In the genomic region with DNA sequence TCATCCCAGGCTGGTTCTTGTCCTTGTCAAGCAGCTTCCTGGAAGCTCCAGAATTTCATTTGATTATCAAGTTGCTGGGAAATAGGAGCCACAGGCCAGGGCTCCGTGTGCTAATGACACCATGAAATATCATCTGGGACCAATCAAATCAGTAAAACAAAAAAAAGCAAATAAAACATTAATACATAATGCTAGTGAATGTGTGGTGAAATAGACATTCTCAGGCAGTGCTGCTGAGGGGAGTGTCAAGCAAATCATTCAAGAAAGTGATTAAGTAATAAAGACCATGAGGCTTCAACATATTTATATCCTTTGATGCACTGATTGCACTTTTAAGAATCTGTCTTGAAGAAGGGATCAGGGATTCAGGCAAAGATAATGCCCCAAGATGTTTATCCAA, we compare ENCODE assay signal across 1 cellular context.
TF ChIP-seq lines count a peak whose summit lies in the region.

No MANE protein-coding gene starts in this region.

TF ChIP-seq in K562, 482 proteins besides CTCF, POLR2A, EP300 and RAD21 (continued from another document and continues in another):
- TF ChIP-seq, protein P1, sequence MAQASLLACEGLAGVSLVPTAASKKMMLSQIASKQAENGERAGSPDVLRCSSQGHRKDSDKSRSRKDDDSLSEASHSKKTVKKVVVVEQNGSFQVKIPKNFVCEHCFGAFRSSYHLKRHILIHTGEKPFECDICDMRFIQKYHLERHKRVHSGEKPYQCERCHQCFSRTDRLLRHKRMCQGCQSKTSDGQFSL (CRISPR knock-in tag; IDR thresholded peaks at IDR 0.05), result no peak
- TF ChIP-seq, protein P1 (tag; IDR thresholded peaks at IDR 0.05), result no peak
- TF ChIP-seq SMARCE1 (IDR thresholded peaks at IDR 0.05) (no peak), PTTG1 (tag; IDR thresholded peaks at IDR 0.05; ENCODE audit: low read depth) (no peak), FOXJ2 (tag; IDR thresholded peaks at IDR 0.05) (no peak), KDM1A (IDR thresholded peaks at IDR 0.05) (peak; percentile 49 to 58; a peak in 3 of 4 replicates), SMARCA5 (IDR thresholded peaks at IDR 0.05) (peak; percentile 98), DACH1 (IDR thresholded peaks at IDR 0.05; ENCODE audit: partially characterized antibody) (peak; percentile 36), HDAC1 (IDR thresholded peaks at IDR 0.05) (peak in 1 of 2 experiments; percentile 86; a peak in 2 of 4 replicates), TAF15 (IDR thresholded peaks at IDR 0.05; ENCODE audit: low read depth, low read length) (no peak), JUNB (CRISPR knock-in tag; conservative IDR thresholded peaks at IDR 0.05) (no peak), ARNT (IDR thresholded peaks at IDR 0.05) (peak in 1 of 2 experiments; percentile 75; a peak in 1 of 4 replicates), FOXK2 (conservative IDR thresholded peaks at IDR 0.05 in 1 of 2, IDR thresholded peaks at IDR 0.05 in 1 of 2; ENCODE audit: low read depth in 2 of 2) (no peak), ZNF175 (CRISPR knock-in tag; IDR thresholded peaks at IDR 0.05; ENCODE audit: low read depth) (no peak), RCOR1 (IDR thresholded peaks at IDR 0.05; ENCODE audit: borderline replicate concordance in 1 of 2, low read depth in 2 of 2, low read length in 2 of 2) (peak in 1 of 2 experiments; percentile 69; a peak in 1 of 4 replicates), EGR1 (conservative IDR thresholded peaks at IDR 0.05) (no peak), CEBPG (CRISPR knock-in tag; IDR thresholded peaks at IDR 0.05) (no peak), CEBPG (tag; conservative IDR thresholded peaks at IDR 0.05 in 1 of 2, IDR thresholded peaks at IDR 0.05 in 1 of 2) (no peak), ZNF668 (CRISPR knock-in tag; IDR thresholded peaks at IDR 0.05) (peak; percentile 31; the same call in 1 of the 2 replicates), U2AF1 (optimal IDR thresholded peaks at IDR 0.05; ENCODE audit: low read depth, low read length) (no peak), PHB2 (IDR thresholded peaks at IDR 0.05; ENCODE audit: low read depth) (no peak), STAG1 (CRISPR knock-in tag; IDR thresholded peaks at IDR 0.05; ENCODE audit: borderline replicate concordance) (no peak), BCOR (IDR thresholded peaks at IDR 0.05) (peak; percentile 87), ZNF583 (CRISPR knock-in tag; IDR thresholded peaks at IDR 0.05) (no peak), SMAD4 (CRISPR knock-in tag; conservative IDR thresholded peaks at IDR 0.05) (no peak), SRSF7 (optimal IDR thresholded peaks at IDR 0.05; ENCODE audit: low read depth, low read length) (no peak), NR2C1 (IDR thresholded peaks at IDR 0.05) (no peak), NR2C1 (tag; IDR thresholded peaks at IDR 0.05) (no peak), RBM39 (optimal IDR thresholded peaks at IDR 0.05; ENCODE audit: low read depth, low read length) (peak; percentile 39), ZNF766 (CRISPR knock-in tag; conservative IDR thresholded peaks at IDR 0.05) (no peak), IFI16 (CRISPR knock-in tag; IDR thresholded peaks at IDR 0.05) (no peak), ZNF316 (IDR thresholded peaks at IDR 0.05) (no peak)
- TF ChIP-seq, protein P2, sequence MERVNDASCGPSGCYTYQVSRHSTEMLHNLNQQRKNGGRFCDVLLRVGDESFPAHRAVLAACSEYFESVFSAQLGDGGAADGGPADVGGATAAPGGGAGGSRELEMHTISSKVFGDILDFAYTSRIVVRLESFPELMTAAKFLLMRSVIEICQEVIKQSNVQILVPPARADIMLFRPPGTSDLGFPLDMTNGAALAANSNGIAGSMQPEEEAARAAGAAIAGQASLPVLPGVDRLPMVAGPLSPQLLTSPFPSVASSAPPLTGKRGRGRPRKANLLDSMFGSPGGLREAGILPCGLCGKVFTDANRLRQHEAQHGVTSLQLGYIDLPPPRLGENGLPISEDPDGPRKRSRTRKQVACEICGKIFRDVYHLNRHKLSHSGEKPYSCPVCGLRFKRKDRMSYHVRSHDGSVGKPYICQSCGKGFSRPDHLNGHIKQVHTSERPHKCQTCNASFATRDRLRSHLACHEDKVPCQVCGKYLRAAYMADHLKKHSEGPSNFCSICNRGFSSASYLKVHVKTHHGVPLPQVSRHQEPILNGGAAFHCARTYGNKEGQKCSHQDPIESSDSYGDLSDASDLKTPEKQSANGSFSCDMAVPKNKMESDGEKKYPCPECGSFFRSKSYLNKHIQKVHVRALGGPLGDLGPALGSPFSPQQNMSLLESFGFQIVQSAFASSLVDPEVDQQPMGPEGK (CRISPR knock-in tag; IDR thresholded peaks at IDR 0.05; ENCODE audit: borderline replicate concordance), result no peak
- TF ChIP-seq, protein P3, sequence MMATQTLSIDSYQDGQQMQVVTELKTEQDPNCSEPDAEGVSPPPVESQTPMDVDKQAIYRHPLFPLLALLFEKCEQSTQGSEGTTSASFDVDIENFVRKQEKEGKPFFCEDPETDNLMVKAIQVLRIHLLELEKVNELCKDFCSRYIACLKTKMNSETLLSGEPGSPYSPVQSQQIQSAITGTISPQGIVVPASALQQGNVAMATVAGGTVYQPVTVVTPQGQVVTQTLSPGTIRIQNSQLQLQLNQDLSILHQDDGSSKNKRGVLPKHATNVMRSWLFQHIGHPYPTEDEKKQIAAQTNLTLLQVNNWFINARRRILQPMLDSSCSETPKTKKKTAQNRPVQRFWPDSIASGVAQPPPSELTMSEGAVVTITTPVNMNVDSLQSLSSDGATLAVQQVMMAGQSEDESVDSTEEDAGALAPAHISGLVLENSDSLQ (IDR thresholded peaks at IDR 0.05), result no peak
- TF ChIP-seq, protein P4, sequence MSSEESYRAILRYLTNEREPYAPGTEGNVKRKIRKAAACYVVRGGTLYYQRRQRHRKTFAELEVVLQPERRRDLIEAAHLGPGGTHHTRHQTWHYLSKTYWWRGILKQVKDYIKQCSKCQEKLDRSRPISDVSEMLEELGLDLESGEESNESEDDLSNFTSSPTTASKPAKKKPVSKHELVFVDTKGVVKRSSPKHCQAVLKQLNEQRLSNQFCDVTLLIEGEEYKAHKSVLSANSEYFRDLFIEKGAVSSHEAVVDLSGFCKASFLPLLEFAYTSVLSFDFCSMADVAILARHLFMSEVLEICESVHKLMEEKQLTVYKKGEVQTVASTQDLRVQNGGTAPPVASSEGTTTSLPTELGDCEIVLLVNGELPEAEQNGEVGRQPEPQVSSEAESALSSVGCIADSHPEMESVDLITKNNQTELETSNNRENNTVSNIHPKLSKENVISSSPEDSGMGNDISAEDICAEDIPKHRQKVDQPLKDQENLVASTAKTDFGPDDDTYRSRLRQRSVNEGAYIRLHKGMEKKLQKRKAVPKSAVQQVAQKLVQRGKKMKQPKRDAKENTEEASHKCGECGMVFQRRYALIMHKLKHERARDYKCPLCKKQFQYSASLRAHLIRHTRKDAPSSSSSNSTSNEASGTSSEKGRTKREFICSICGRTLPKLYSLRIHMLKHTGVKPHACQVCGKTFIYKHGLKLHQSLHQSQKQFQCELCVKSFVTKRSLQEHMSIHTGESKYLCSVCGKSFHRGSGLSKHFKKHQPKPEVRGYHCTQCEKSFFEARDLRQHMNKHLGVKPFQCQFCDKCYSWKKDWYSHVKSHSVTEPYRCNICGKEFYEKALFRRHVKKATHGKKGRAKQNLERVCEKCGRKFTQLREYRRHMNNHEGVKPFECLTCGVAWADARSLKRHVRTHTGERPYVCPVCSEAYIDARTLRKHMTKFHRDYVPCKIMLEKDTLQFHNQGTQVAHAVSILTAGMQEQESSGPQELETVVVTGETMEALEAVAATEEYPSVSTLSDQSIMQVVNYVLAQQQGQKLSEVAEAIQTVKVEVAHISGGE (CRISPR knock-in tag; IDR thresholded peaks at IDR 0.05), result no peak
- TF ChIP-seq, protein P5, sequence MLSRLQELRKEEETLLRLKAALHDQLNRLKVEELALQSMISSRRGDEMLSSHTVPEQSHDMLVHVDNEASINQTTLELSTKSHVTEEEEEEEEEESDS (CRISPR knock-in tag; IDR thresholded peaks at IDR 0.05), result no peak
- TF ChIP-seq, protein P6, sequence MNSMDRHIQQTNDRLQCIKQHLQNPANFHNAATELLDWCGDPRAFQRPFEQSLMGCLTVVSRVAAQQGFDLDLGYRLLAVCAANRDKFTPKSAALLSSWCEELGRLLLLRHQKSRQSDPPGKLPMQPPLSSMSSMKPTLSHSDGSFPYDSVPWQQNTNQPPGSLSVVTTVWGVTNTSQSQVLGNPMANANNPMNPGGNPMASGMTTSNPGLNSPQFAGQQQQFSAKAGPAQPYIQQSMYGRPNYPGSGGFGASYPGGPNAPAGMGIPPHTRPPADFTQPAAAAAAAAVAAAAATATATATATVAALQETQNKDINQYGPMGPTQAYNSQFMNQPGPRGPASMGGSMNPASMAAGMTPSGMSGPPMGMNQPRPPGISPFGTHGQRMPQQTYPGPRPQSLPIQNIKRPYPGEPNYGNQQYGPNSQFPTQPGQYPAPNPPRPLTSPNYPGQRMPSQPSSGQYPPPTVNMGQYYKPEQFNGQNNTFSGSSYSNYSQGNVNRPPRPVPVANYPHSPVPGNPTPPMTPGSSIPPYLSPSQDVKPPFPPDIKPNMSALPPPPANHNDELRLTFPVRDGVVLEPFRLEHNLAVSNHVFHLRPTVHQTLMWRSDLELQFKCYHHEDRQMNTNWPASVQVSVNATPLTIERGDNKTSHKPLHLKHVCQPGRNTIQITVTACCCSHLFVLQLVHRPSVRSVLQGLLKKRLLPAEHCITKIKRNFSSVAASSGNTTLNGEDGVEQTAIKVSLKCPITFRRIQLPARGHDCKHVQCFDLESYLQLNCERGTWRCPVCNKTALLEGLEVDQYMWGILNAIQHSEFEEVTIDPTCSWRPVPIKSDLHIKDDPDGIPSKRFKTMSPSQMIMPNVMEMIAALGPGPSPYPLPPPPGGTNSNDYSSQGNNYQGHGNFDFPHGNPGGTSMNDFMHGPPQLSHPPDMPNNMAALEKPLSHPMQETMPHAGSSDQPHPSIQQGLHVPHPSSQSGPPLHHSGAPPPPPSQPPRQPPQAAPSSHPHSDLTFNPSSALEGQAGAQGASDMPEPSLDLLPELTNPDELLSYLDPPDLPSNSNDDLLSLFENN (IDR thresholded peaks at IDR 0.05; ENCODE audit: low read depth in 2 of 2, low read length in 2 of 2), result no peak
- TF ChIP-seq, protein P7, sequence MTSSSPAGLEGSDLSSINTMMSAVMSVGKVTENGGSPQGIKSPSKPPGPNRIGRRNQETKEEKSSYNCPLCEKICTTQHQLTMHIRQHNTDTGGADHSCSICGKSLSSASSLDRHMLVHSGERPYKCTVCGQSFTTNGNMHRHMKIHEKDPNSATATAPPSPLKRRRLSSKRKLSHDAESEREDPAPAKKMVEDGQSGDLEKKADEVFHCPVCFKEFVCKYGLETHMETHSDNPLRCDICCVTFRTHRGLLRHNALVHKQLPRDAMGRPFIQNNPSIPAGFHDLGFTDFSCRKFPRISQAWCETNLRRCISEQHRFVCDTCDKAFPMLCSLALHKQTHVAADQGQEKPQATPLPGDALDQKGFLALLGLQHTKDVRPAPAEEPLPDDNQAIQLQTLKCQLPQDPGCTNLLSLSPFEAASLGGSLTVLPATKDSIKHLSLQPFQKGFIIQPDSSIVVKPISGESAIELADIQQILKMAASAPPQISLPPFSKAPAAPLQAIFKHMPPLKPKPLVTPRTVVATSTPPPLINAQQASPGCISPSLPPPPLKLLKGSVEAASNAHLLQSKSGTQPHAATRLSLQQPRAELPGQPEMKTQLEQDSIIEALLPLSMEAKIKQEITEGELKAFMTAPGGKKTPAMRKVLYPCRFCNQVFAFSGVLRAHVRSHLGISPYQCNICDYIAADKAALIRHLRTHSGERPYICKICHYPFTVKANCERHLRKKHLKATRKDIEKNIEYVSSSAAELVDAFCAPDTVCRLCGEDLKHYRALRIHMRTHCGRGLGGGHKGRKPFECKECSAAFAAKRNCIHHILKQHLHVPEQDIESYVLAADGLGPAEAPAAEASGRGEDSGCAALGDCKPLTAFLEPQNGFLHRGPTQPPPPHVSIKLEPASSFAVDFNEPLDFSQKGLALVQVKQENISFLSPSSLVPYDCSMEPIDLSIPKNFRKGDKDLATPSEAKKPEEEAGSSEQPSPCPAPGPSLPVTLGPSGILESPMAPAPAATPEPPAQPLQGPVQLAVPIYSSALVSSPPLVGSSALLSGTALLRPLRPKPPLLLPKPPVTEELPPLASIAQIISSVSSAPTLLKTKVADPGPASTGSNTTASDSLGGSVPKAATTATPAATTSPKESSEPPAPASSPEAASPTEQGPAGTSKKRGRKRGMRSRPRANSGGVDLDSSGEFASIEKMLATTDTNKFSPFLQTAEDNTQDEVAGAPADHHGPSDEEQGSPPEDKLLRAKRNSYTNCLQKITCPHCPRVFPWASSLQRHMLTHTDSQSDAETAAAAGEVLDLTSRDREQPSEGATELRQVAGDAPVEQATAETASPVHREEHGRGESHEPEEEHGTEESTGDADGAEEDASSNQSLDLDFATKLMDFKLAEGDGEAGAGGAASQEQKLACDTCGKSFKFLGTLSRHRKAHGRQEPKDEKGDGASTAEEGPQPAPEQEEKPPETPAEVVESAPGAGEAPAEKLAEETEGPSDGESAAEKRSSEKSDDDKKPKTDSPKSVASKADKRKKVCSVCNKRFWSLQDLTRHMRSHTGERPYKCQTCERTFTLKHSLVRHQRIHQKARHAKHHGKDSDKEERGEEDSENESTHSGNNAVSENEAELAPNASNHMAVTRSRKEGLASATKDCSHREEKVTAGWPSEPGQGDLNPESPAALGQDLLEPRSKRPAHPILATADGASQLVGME (CRISPR knock-in tag; IDR thresholded peaks at IDR 0.05), result no peak
- TF ChIP-seq, protein P8, sequence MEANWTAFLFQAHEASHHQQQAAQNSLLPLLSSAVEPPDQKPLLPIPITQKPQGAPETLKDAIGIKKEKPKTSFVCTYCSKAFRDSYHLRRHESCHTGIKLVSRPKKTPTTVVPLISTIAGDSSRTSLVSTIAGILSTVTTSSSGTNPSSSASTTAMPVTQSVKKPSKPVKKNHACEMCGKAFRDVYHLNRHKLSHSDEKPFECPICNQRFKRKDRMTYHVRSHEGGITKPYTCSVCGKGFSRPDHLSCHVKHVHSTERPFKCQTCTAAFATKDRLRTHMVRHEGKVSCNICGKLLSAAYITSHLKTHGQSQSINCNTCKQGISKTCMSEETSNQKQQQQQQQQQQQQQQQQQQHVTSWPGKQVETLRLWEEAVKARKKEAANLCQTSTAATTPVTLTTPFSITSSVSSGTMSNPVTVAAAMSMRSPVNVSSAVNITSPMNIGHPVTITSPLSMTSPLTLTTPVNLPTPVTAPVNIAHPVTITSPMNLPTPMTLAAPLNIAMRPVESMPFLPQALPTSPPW (CRISPR knock-in tag; IDR thresholded peaks at IDR 0.05), result no peak
- TF ChIP-seq, protein P9, sequence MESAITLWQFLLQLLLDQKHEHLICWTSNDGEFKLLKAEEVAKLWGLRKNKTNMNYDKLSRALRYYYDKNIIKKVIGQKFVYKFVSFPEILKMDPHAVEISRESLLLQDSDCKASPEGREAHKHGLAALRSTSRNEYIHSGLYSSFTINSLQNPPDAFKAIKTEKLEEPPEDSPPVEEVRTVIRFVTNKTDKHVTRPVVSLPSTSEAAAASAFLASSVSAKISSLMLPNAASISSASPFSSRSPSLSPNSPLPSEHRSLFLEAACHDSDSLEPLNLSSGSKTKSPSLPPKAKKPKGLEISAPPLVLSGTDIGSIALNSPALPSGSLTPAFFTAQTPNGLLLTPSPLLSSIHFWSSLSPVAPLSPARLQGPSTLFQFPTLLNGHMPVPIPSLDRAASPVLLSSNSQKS (CRISPR knock-in tag; IDR thresholded peaks at IDR 0.05), result no peak
- TF ChIP-seq, protein P10, sequence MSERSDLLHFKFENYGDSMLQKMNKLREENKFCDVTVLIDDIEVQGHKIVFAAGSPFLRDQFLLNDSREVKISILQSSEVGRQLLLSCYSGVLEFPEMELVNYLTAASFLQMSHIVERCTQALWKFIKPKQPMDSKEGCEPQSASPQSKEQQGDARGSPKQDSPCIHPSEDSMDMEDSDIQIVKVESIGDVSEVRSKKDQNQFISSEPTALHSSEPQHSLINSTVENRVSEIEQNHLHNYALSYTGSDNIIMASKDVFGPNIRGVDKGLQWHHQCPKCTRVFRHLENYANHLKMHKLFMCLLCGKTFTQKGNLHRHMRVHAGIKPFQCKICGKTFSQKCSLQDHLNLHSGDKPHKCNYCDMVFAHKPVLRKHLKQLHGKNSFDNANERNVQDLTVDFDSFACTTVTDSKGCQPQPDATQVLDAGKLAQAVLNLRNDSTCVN (CRISPR knock-in tag; IDR thresholded peaks at IDR 0.05), result no peak
